23 cellular contexts compared by ENCODE assay signal in the genomic region with DNA sequence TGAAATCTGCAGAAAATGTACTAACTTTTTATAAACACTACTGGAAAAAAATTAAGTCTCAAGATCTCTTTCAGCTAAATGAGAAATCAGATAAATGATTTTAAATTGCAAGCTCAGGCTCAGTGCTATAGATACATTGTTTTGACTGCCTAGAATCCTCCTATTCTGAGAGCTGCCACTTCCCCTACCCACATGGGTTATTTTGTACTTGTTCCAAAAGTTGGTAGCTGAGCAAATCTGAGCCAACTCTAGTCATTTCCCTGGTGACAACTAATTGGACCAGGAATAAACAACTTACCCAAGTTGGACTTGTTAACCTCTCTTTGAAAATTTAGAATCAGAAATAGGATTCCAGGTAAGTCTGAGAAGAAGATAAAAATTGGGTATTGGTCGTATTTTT.
"Had no signal": no experiment of that assay in that cellular context is flagged by ENCODE, and none has a peak within 500 bp of the region (broad histone marks: within the 10 kb centered on the region; RNA-seq: fewer than 3 reads in every experiment).

No MANE protein-coding gene starts in this region.

- H3K79me2 ChIP-seq: hepatocyte had no signal

- H3K27me3 Mint-ChIP-seq: naive thymus-derived CD4-positive, alpha-beta T cell; stimulated activated naive CD8-positive, alpha-beta T cell treated with anti-CD3 and anti-CD28 coated beads, Interleukin-15, amount 100 ng/mL, for 72 hours had no signal

- H3K36me3 ChIP-seq: gastroesophageal sphincter, left ventricle myocardium inferior, lower lobe of right lung, right atrium auricular region, sigmoid colon, tibial nerve, upper lobe of right lung, vagina had no signal

- H3K4me2 ChIP-seq: hepatocyte had no signal

- H2AFZ ChIP-seq: hepatocyte had no signal

- H3K27ac ChIP-seq: gastroesophageal sphincter, hepatocyte, left ventricle myocardium inferior, lower lobe of right lung, right atrium auricular region, sigmoid colon, testis, tibial nerve, upper lobe of right lung, vagina had no signal

- H3K4me1 ChIP-seq: gastroesophageal sphincter, left ventricle myocardium inferior, lower lobe of right lung, right atrium auricular region, sigmoid colon, testis, tibial nerve, upper lobe of right lung, vagina had no signal

- H3K4me1 Mint-ChIP-seq: naive thymus-derived CD4-positive, alpha-beta T cell; stimulated activated naive B cell treated with anti-CD40 and anti-IgM and Interleukin-4, amounts not matched to agents 10 μg/mL and 1 μg/mL and 100 μg/mL, for 72 hours; stimulated activated naive CD8-positive, alpha-beta T cell treated with anti-CD3 and anti-CD28 coated beads, Interleukin-15, amount 100 ng/mL, for 72 hours had no signal

- H3K36me3 Mint-ChIP-seq: naive thymus-derived CD4-positive, alpha-beta T cell; stimulated activated naive B cell treated with anti-CD40 and anti-IgM and Interleukin-4, amounts not matched to agents 10 μg/mL and 1 μg/mL and 100 μg/mL, for 72 hours had no signal

- H3K27ac Mint-ChIP-seq: naive thymus-derived CD4-positive, alpha-beta T cell; stimulated activated naive B cell treated with anti-CD40 and anti-IgM and Interleukin-4, amounts not matched to agents 10 μg/mL and 1 μg/mL and 100 μg/mL, for 72 hours had no signal

- ATAC-seq: esophagus mucosa; gastroesophageal sphincter; left cardiac atrium; lower lobe of right lung; naive thymus-derived CD4-positive, alpha-beta T cell; stimulated activated naive B cell treated with anti-CD40 and anti-IgM and Interleukin-4, amounts not matched to agents 10 μg/mL and 1 μg/mL and 100 μg/mL, for 72 hours; stimulated activated naive CD8-positive, alpha-beta T cell treated with anti-CD3 and anti-CD28 coated beads, Interleukin-15, amount 100 ng/mL, for 72 hours; upper lobe of right lung had no signal

- H3K9me3 Mint-ChIP-seq: stimulated activated naive B cell treated with anti-CD40 and anti-IgM and Interleukin-4, amounts not matched to agents 10 μg/mL and 1 μg/mL and 100 μg/mL, for 72 hours; stimulated activated naive CD8-positive, alpha-beta T cell treated with anti-CD3 and anti-CD28 coated beads, Interleukin-15, amount 100 ng/mL, for 72 hours had no signal

- DNase-seq: effector memory CD4-positive, alpha-beta T cell; glutamatergic neuron; kidney; left cardiac atrium; left ventricle myocardium inferior; lower lobe of right lung; mesendoderm; naive thymus-derived CD4-positive, alpha-beta T cell; posterior cingulate gyrus; sigmoid colon; stimulated activated CD4-positive, alpha-beta T cell treated with anti-CD3 and anti-CD28 coated beads, Interleukin-2, amount 100 ng/mL, for 24 hours; stimulated activated CD4-positive, alpha-beta T cell treated with anti-CD3 and anti-CD28 coated beads, Interleukin-4, amount 100 ng/mL, for 4 hours; stimulated activated naive B cell treated with anti-CD40 and anti-IgM and Interleukin-4, amounts not matched to agents 10 μg/mL and 1 μg/mL and 100 μg/mL, for 72 hours; stimulated activated naive CD8-positive, alpha-beta T cell treated with anti-CD3 and anti-CD28 coated beads, Interleukin-15, amount 100 ng/mL, for 72 hours; testis; upper lobe of right lung had no signal

- H3K4me3 Mint-ChIP-seq: naive thymus-derived CD4-positive, alpha-beta T cell; stimulated activated naive B cell treated with anti-CD40 and anti-IgM and Interleukin-4, amounts not matched to agents 10 μg/mL and 1 μg/mL and 100 μg/mL, for 72 hours; stimulated activated naive CD8-positive, alpha-beta T cell treated with anti-CD3 and anti-CD28 coated beads, Interleukin-15, amount 100 ng/mL, for 72 hours had no signal

- H3K9me3 ChIP-seq: gastroesophageal sphincter, left ventricle myocardium inferior, lower lobe of right lung, right atrium auricular region, sigmoid colon, testis, tibial nerve, upper lobe of right lung, vagina had no signal

- H3K4me3 ChIP-seq: gastroesophageal sphincter, hepatocyte, left ventricle myocardium inferior, lower lobe of right lung, right atrium auricular region, sigmoid colon, skin epidermis, testis, tibial nerve, upper lobe of right lung, vagina had no signal

- H3K27me3 ChIP-seq: hepatocyte, right atrium auricular region, sigmoid colon, testis, tibial nerve, upper lobe of right lung, vagina had no signal
